ENCODE assay signal across 9 cellular contexts in genomic region chr7:29564455-29565185, GRCh38. TPM values are rescaled to one million over a fixed set of nuclear protein-coding genes. Genes with fewer than 3 reads are reported as not detected.
DNase-seq lines count a peak whose midpoint lies in the region; ATAC-seq, FAIRE-seq and TF ChIP-seq lines count a peak whose summit lies in the region.
"Had no signal": no experiment of that assay in that cellular context is flagged by ENCODE, and none has a peak within 500 bp of the region (broad histone marks: within the 10 kb centered on the region; RNA-seq: fewer than 3 reads in every experiment).

No MANE protein-coding gene starts in this region.

- no peak for TF ChIP-seq POLR2A in GM18505 (IDR thresholded peaks at IDR 0.05; ENCODE audit: borderline replicate concordance, extremely low read depth, insufficient read depth, insufficient read length)

- no peaks in the 10 kb centered on the region for H3K9me3 ChIP-seq in pancreas

- peaks cover 1% of the 10 kb centered on the region for H3K36me3 Mint-ChIP-seq in activated naive CD8-positive, alpha-beta T cell treated with anti-CD3 and anti-CD28 coated beads, Interleukin-2, amount 50 U/mL, for 24 hours (ENCODE audit: low read depth)

- H3K27ac ChIP-seq in pancreas, result peak overlapping the region; percentile 44 to 82 (median 70)

- no peaks in the 10 kb centered on the region for H3K27me3 ChIP-seq in pancreas

- TF ChIP-seq EP300 in Ishikawa (IDR thresholded peaks at IDR 0.05; ENCODE audit: borderline replicate concordance), result no peak

- H3K4me1 Mint-ChIP-seq in activated naive CD8-positive, alpha-beta T cell treated with anti-CD3 and anti-CD28 coated beads, Interleukin-2, amount 50 U/mL, for 24 hours, result peaks cover 19% of the 10 kb centered on the region

- peak; percentile 52 for DNase-seq in DMS153 (lab: John Stamatoyannopoulos, UW)
- DNase-seq in activated naive CD8-positive, alpha-beta T cell treated with anti-CD3 and anti-CD28 coated beads, Interleukin-2, amount 50 U/mL, for 24 hours, result peak; percentile 7
- peak; percentile 77 for DNase-seq in left cardiac atrium
- DNase-seq in pancreas, result peak; percentile 51 to 83 (median 62)

- no peak for TF ChIP-seq RAD21 in Ishikawa (IDR thresholded peaks at IDR 0.05; ENCODE audit: low read depth)

- H3K4me3 Mint-ChIP-seq in activated naive CD8-positive, alpha-beta T cell treated with anti-CD3 and anti-CD28 coated beads, Interleukin-2, amount 50 U/mL, for 24 hours, result peak overlapping the region; percentile 77

- no peak for ATAC-seq in activated naive CD8-positive, alpha-beta T cell treated with anti-CD3 and anti-CD28 coated beads, Interleukin-2, amount 50 U/mL, for 24 hours
- ATAC-seq in left cardiac atrium (peak; percentile 74 to 83), pancreas (peak; percentile 56 to 71 (median 66)), HG02571 (IDR thresholded peaks at IDR 0.05; ENCODE audit: unreplicated experiment) (no peak), GM18505 (IDR thresholded peaks at IDR 0.05; ENCODE audit: unreplicated experiment) (no peak), GM19397 (IDR thresholded peaks at IDR 0.05; ENCODE audit: unreplicated experiment) (no peak)

- peaks cover 71% of the 10 kb centered on the region for H3K27me3 Mint-ChIP-seq in activated naive CD8-positive, alpha-beta T cell treated with anti-CD3 and anti-CD28 coated beads, Interleukin-2, amount 50 U/mL, for 24 hours

- no peak for FAIRE-seq in pancreas (lab: Jason Lieb, UNC)

- peak overlapping the region; percentile 43 to 69 (median 60) for H3K4me3 ChIP-seq in pancreas

- H3K9me3 Mint-ChIP-seq in activated naive CD8-positive, alpha-beta T cell treated with anti-CD3 and anti-CD28 coated beads, Interleukin-2, amount 50 U/mL, for 24 hours, result no peaks in the 10 kb centered on the region

- TF ChIP-seq CTCF in pancreas (IDR thresholded peaks at IDR 0.05), result no peak

- WGBS in pancreas, 2 donors, result 0% methylated on average over 50 of the region's 50 CpGs

- H3K27ac Mint-ChIP-seq in activated naive CD8-positive, alpha-beta T cell treated with anti-CD3 and anti-CD28 coated beads, Interleukin-2, amount 50 U/mL, for 24 hours, result no peak overlapping the region

- H3K4me1 ChIP-seq in pancreas, result no peaks in the 10 kb centered on the region

- intact Hi-C loops in left cardiac atrium (cut with DNase I) (no loop called here), pancreas (cut with DNase I) (no loop called here)

- no peaks in the 10 kb centered on the region for H3K36me3 ChIP-seq in pancreas

TF ChIP-seq in Ishikawa, 13 proteins besides CTCF, POLR2A, EP300 and RAD21:
- TF ChIP-seq ZBTB7A (IDR thresholded peaks at IDR 0.05; ENCODE audit: low read depth) (0 out of 2 replicates have a peak, but pooled peaks have one; percentile 42), CEBPB (IDR thresholded peaks at IDR 0.05) (peak; percentile 88), USF1 (IDR thresholded peaks at IDR 0.05) (0 out of 2 replicates have a peak, but pooled peaks have one; percentile 22), NFIC (IDR thresholded peaks at IDR 0.05) (no peak), TAF1 (IDR thresholded peaks at IDR 0.05; ENCODE audit: low read depth) (no peak), TCF12 (IDR thresholded peaks at IDR 0.05; ENCODE audit: low read depth) (0 out of 2 replicates have a peak, but pooled peaks have one; percentile 30)
- TF ChIP-seq, protein P1, sequence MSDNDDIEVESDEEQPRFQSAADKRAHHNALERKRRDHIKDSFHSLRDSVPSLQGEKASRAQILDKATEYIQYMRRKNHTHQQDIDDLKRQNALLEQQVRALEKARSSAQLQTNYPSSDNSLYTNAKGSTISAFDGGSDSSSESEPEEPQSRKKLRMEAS (IDR thresholded peaks at IDR 0.05), result peak; percentile 26; the same call in 1 of the 2 replicates
TF ChIP-seq in Ishikawa: peak in this region for 5.

RNA-seq across cellular contexts. Expression of gene PRR15, which starts 1.0 kb away (rescaled TPM):
- total RNA-seq in left cardiac atrium (1 to 10 TPM; 1.3 to 2.4 TPM), pancreas (1 to 10 TPM; 1.1 to 4.6 (median 1.8) TPM)
- polyA plus RNA-seq in pancreas, result 1 to 10 TPM; 1.5 to 1.8 TPM
- total RNA-seq: T-helper 2 cell treated with Interferon-gamma antibody and Interleukin-4, amounts not matched to agents 100 ng/mL and 5 ng/mL, for 36 hours had no signal

Comparison
In these comparisons a context has a peak if more than half of its experiments do, and no peak if none do; other contexts are left out.
1. DNase-seq: peak in every context shown above with its lines; median percentile 77 in left cardiac atrium; 62 in pancreas; 52 in DMS153; 7 in activated naive CD8-positive, alpha-beta T cell treated with anti-CD3 and anti-CD28 coated beads, Interleukin-2, amount 50 U/mL, for 24 hours.
2. ATAC-seq: peak in left cardiac atrium (2 of 2) and pancreas (4 of 4); none in activated naive CD8-positive, alpha-beta T cell treated with anti-CD3 and anti-CD28 coated beads, Interleukin-2, amount 50 U/mL, for 24 hours (single experiment), HG02571 (single experiment), GM18505 (single experiment) and GM19397 (single experiment).